ENCODE assay signal across 23 cellular contexts in the genomic region with DNA sequence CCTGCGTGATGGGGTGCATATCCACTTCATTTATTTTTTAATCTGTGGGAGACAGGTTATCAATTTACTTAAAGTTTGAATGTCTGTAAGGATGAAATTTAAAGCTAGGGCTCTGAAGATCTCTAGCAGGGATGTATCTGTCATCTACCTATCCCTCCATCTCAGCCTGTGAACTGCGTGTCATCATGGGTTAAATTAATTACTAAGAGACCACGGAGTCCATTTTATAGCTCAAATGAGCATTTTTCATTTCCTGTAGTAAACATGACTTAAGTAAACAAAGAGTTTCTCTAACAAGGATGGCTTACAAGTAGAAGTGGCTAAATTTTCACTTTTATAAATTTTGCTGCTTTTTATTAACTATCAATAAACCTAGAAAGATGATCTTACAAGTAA. TPM values are rescaled to one million over a fixed set of nuclear protein-coding genes. Genes with fewer than 3 reads are reported as not detected.
DNase-seq lines count a peak whose midpoint lies in the region; FAIRE-seq and TF ChIP-seq lines count a peak whose summit lies in the region.
"Had no signal": no experiment of that assay in that cellular context is flagged by ENCODE, and none has a peak within 500 bp of the region (broad histone marks: within the 10 kb centered on the region; RNA-seq: fewer than 3 reads in every experiment).

No MANE protein-coding gene starts in this region.

- H3K79me2 ChIP-seq in keratinocyte (ENCODE audit: control insufficient read depth, insufficient read depth, low read length) = peaks cover 19% of the 10 kb centered on the region

- H3K4me3 ChIP-seq in H7 (ENCODE audit: insufficient read depth, low read depth, low read length) (peak overlapping the region; percentile 84), keratinocyte (ENCODE audit: control insufficient read depth in 2 of 3, extremely low read depth in 1 of 3, insufficient read depth in 2 of 3, low read depth in 1 of 3, low read length in 3 of 3) (no peak overlapping the region)
- H3K4me3 ChIP-seq: adrenal gland, ovary, suprapubic skin, uterus had no signal

- no peak for FAIRE-seq in keratinocyte (lab: Jason Lieb, UNC)
- FAIRE-seq: bronchial epithelial cell, endothelial cell of umbilical vein, G401.6 had no signal

- H3K4me1 Mint-ChIP-seq in activated CD4-positive, alpha-beta T cell treated with anti-CD3 and anti-CD28 coated beads, Interleukin-2, amount 10 ng/mL, durations not matched to agents 24 days and 14 days = peaks cover 50% of the 10 kb centered on the region
- peaks cover 55% of the 10 kb centered on the region for H3K4me1 Mint-ChIP-seq in activated T-helper 1 cell treated with anti-CD3 and anti-CD28 coated beads, Interleukin-12 subunit alpha, Interleukin-12 subunit beta, Interleukin-2, Interleukin-4 antibody, amounts not matched to agents 30 ng/mL and 10 ng/mL and 1 ng/mL, durations not matched to agents 14 hours and 24 hours and 36 hours (ENCODE audit: low read depth)

- H3K4me1 ChIP-seq in keratinocyte (ENCODE audit: control insufficient read depth, extremely low read depth, insufficient read depth, low read length) = peaks cover 11% of the 10 kb centered on the region

- peak overlapping the region; percentile 63 for H3K4me2 ChIP-seq in keratinocyte (ENCODE audit: control insufficient read depth, extremely low read depth, insufficient read depth, low read depth, low read length)

- intact Hi-C loops in activated CD4-positive, alpha-beta T cell treated with anti-CD3 and anti-CD28 coated beads, Interleukin-2, amount 10 ng/mL, durations not matched to agents 24 days and 14 days (cut with micrococcal nuclease) = no loop called here
- intact Hi-C loops in activated T-helper 1 cell treated with anti-CD3 and anti-CD28 coated beads, Interleukin-12 subunit alpha, Interleukin-12 subunit beta, Interleukin-2, Interleukin-4 antibody, amounts not matched to agents 30 ng/mL and 10 ng/mL and 1 ng/mL, durations not matched to agents 14 hours and 24 hours and 36 hours (cut with micrococcal nuclease) = no loop called here

- dilution Hi-C loops in keratinocyte (cut with MboI; ENCODE audit: extremely low pct_ligation_motif_present, low sequenced_read_pairs) = no loop called here

- H2AFZ ChIP-seq in keratinocyte (ENCODE audit: control insufficient read depth, low read length) = no peak overlapping the region

- H3K27ac ChIP-seq in keratinocyte (ENCODE audit: control insufficient read depth, insufficient read depth, low read length) = no peak overlapping the region
- no peak overlapping the region for H3K27ac ChIP-seq in substantia nigra (ENCODE audit: low read depth, low read length, poor library complexity, severe bottlenecking)
- H3K27ac ChIP-seq: adrenal gland, C4-2B, ovary, suprapubic skin, uterus had no signal

- peaks cover 4% of the 10 kb centered on the region; the same call in 1 of the 2 replicates for H3K27me3 ChIP-seq in H7 (ENCODE audit: control insufficient read depth, insufficient read depth, low read length)
- H3K27me3 ChIP-seq in keratinocyte (ENCODE audit: control insufficient read depth, extremely low read depth, insufficient read depth, low read length) = no peaks in the 10 kb centered on the region
- H3K27me3 ChIP-seq: ovary had no signal

- no peak for TF ChIP-seq CTCF in keratinocyte (optimal IDR thresholded peaks at IDR 0.05 in 1 of 3, IDR thresholded peaks at IDR 0.05 in 1 of 3, conservative IDR thresholded peaks at IDR 0.05 in 1 of 3; ENCODE audit: extremely low read depth in 1 of 3, insufficient read depth in 2 of 3, low read length in 3 of 3)

- H3K27me3 Mint-ChIP-seq in activated CD4-positive, alpha-beta T cell treated with anti-CD3 and anti-CD28 coated beads, Interleukin-2, amount 10 ng/mL, durations not matched to agents 24 days and 14 days = peaks cover 3% of the 10 kb centered on the region
- H3K27me3 Mint-ChIP-seq in activated T-helper 1 cell treated with anti-CD3 and anti-CD28 coated beads, Interleukin-12 subunit alpha, Interleukin-12 subunit beta, Interleukin-2, Interleukin-4 antibody, amounts not matched to agents 30 ng/mL and 10 ng/mL and 1 ng/mL, durations not matched to agents 14 hours and 24 hours and 36 hours (ENCODE audit: insufficient read depth) = peaks cover 2% of the 10 kb centered on the region

- H3K4me3 Mint-ChIP-seq in activated CD4-positive, alpha-beta T cell treated with anti-CD3 and anti-CD28 coated beads, Interleukin-2, amount 10 ng/mL, durations not matched to agents 24 days and 14 days = peak overlapping the region; percentile 98
- H3K4me3 Mint-ChIP-seq in activated T-helper 1 cell treated with anti-CD3 and anti-CD28 coated beads, Interleukin-12 subunit alpha, Interleukin-12 subunit beta, Interleukin-2, Interleukin-4 antibody, amounts not matched to agents 30 ng/mL and 10 ng/mL and 1 ng/mL, durations not matched to agents 14 hours and 24 hours and 36 hours = peak overlapping the region; percentile 65
- H3K4me3 Mint-ChIP-seq: activated B cell treated with CpG ODN at 0.5 μM for 24 hours had no signal

- H3K9me3 Mint-ChIP-seq in activated CD4-positive, alpha-beta T cell treated with anti-CD3 and anti-CD28 coated beads, Interleukin-2, amount 10 ng/mL, durations not matched to agents 24 days and 14 days = no peaks in the 10 kb centered on the region
- H3K9me3 Mint-ChIP-seq in activated T-helper 1 cell treated with anti-CD3 and anti-CD28 coated beads, Interleukin-12 subunit alpha, Interleukin-12 subunit beta, Interleukin-2, Interleukin-4 antibody, amounts not matched to agents 30 ng/mL and 10 ng/mL and 1 ng/mL, durations not matched to agents 14 hours and 24 hours and 36 hours = no peaks in the 10 kb centered on the region
- H3K9me3 Mint-ChIP-seq: activated B cell treated with CpG ODN at 0.5 μM for 24 hours had no signal

- H3K36me3 ChIP-seq in H7 (replicated peaks; ENCODE audit: control insufficient read depth, insufficient read depth, low read length) (no peaks in the 10 kb centered on the region), keratinocyte (ENCODE audit: control insufficient read depth in 2 of 2, extremely low read depth in 1 of 2, insufficient read depth in 2 of 2, low read length in 2 of 2) (peaks cover 0 to 1% of the 10 kb centered on the region in 2 experiments)
- H3K36me3 ChIP-seq: adrenal gland, ovary, suprapubic skin, uterus had no signal

- H3K27ac Mint-ChIP-seq in activated CD4-positive, alpha-beta T cell treated with anti-CD3 and anti-CD28 coated beads, Interleukin-2, amount 10 ng/mL, durations not matched to agents 24 days and 14 days = no peak overlapping the region
- no peak overlapping the region for H3K27ac Mint-ChIP-seq in activated T-helper 1 cell treated with anti-CD3 and anti-CD28 coated beads, Interleukin-12 subunit alpha, Interleukin-12 subunit beta, Interleukin-2, Interleukin-4 antibody, amounts not matched to agents 30 ng/mL and 10 ng/mL and 1 ng/mL, durations not matched to agents 14 hours and 24 hours and 36 hours
- H3K27ac Mint-ChIP-seq: activated B cell treated with CpG ODN at 0.5 μM for 24 hours had no signal

- H3K9me1 ChIP-seq in keratinocyte (ENCODE audit: control insufficient read depth, extremely low read depth, insufficient read depth, low read length) = no peaks in the 10 kb centered on the region

- no peaks in the 10 kb centered on the region for H3K9me3 ChIP-seq in keratinocyte (ENCODE audit: control insufficient read depth, low read depth, low read length)
- H3K9me3 ChIP-seq: adrenal gland, suprapubic skin had no signal

- no peaks in the 10 kb centered on the region for H4K20me1 ChIP-seq in keratinocyte (ENCODE audit: control insufficient read depth, extremely low read depth, insufficient read depth, low read length)

- no peak overlapping the region for H3K9ac ChIP-seq in keratinocyte (ENCODE audit: control insufficient read depth, extremely low read depth, insufficient read depth, low read length)

- peaks cover 11% of the 10 kb centered on the region for H3K36me3 Mint-ChIP-seq in activated CD4-positive, alpha-beta T cell treated with anti-CD3 and anti-CD28 coated beads, Interleukin-2, amount 10 ng/mL, durations not matched to agents 24 days and 14 days (ENCODE audit: low read depth)
- H3K36me3 Mint-ChIP-seq in activated T-helper 1 cell treated with anti-CD3 and anti-CD28 coated beads, Interleukin-12 subunit alpha, Interleukin-12 subunit beta, Interleukin-2, Interleukin-4 antibody, amounts not matched to agents 30 ng/mL and 10 ng/mL and 1 ng/mL, durations not matched to agents 14 hours and 24 hours and 36 hours (ENCODE audit: low read depth) = peaks cover 11% of the 10 kb centered on the region

- no peak for DNase-seq in activated CD4-positive, alpha-beta T cell treated with anti-CD3 and anti-CD28 coated beads, Interleukin-2, amount 10 ng/mL, durations not matched to agents 24 days and 14 days
- DNase-seq in activated CD4-positive, alpha-beta T cell treated with anti-CD3 and anti-CD28 coated beads for 4 hours = no peak
- DNase-seq in H7 = no peak
- DNase-seq in activated T-helper 1 cell treated with anti-CD3 and anti-CD28 coated beads, Interleukin-12 subunit alpha, Interleukin-12 subunit beta, Interleukin-2, Interleukin-4 antibody, amounts not matched to agents 30 ng/mL and 10 ng/mL and 1 ng/mL, durations not matched to agents 14 hours and 24 hours and 36 hours (ENCODE audit: low spot score) = no peak
- DNase-seq in keratinocyte (ENCODE audit: low read depth, low spot score) = no peak
- DNase-seq in substantia nigra (lab: John Stamatoyannopoulos, UW) = no peak
- no peak for DNase-seq in NCI-H128 (lab: John Stamatoyannopoulos, UW; ENCODE audit: unreplicated experiment)
- DNase-seq in HK-2 (ENCODE audit: unreplicated experiment) = no peak
- DNase-seq: ACHN; activated B cell treated with CpG ODN at 0.5 μM for 24 hours; activated effector memory CD4-positive, alpha-beta T cell treated with Interleukin-2 at 50 U/mL for 16 hours; NCI-H446; ovary; right cardiac atrium; stimulated activated CD8-positive, alpha-beta memory T cell treated with anti-CD3 and anti-CD28 coated beads, Interleukin-4, amount 100 ng/mL, for 48 hours; uterus had no signal

RNA-seq across cellular contexts. Expression of gene GLB1L3, which starts 2.9 kb away (rescaled TPM):
- total RNA-seq in activated CD4-positive, alpha-beta T cell treated with anti-CD3 and anti-CD28 coated beads, Interleukin-2, amount 10 ng/mL, durations not matched to agents 24 days and 14 days = 16.5 and 17.0 TPM in 2 replicates
- total RNA-seq in H7 (2014; rRNA removed; shearing (Covaris generic)) = 24.0 and 35.0 TPM in 2 replicates
- total RNA-seq in activated T-helper 1 cell treated with anti-CD3 and anti-CD28 coated beads, Interleukin-12 subunit alpha, Interleukin-12 subunit beta, Interleukin-2, Interleukin-4 antibody, amounts not matched to agents 30 ng/mL and 10 ng/mL and 1 ng/mL, durations not matched to agents 14 hours and 24 hours and 36 hours = 14.6 and 16.1 TPM in 2 replicates
- 2.2 to 4.6 TPM (median 3.0 TPM) in 3 replicates for polyA plus RNA-seq in keratinocyte
- 1.4 TPM for polyA plus RNA-seq in keratinocyte (2011; ENCODE audit: low read depth)
- polyA plus RNA-seq in keratinocyte (2011; cell fraction: cytosol; rRNA removed) = 1.7 and 1.9 TPM in 2 replicates
- polyA plus RNA-seq in keratinocyte (2011; cell fraction: nucleus; rRNA removed) = 16.2 and 20.9 TPM in 2 replicates
- polyA plus RNA-seq in keratinocyte (2012; ENCODE audit: low replicate concordance) = 2.8 and 4.0 TPM in 2 replicates
- polyA minus RNA-seq in keratinocyte = 1.5 to 2.6 TPM (median 2.5 TPM) in 3 replicates
- polyA minus RNA-seq in keratinocyte (2011; cell fraction: cytosol; rRNA and poly(A)+ RNA removed) = 1.9 TPM
- 5.9 and 6.9 TPM in 2 replicates for polyA minus RNA-seq in keratinocyte (2011; cell fraction: nucleus; rRNA and poly(A)+ RNA removed)
- total RNA-seq: activated B cell treated with CpG ODN at 0.5 μM for 24 hours, endothelial cell of umbilical vein, lung microvascular endothelial cell, right cardiac atrium had no signal
- polyA plus RNA-seq: endothelial cell of umbilical vein, right cardiac atrium had no signal

RNA-seq across cellular contexts. Expression of gene ACAD8, which starts 19.9 kb away (rescaled TPM):
- 26.0 and 26.7 TPM in 2 replicates for total RNA-seq in activated CD4-positive, alpha-beta T cell treated with anti-CD3 and anti-CD28 coated beads, Interleukin-2, amount 10 ng/mL, durations not matched to agents 24 days and 14 days
- total RNA-seq in H7 (2014; rRNA removed; shearing (Covaris generic)) = 44.2 TPM in 2 replicates
- 25.6 and 26.2 TPM in 2 replicates for total RNA-seq in activated T-helper 1 cell treated with anti-CD3 and anti-CD28 coated beads, Interleukin-12 subunit alpha, Interleukin-12 subunit beta, Interleukin-2, Interleukin-4 antibody, amounts not matched to agents 30 ng/mL and 10 ng/mL and 1 ng/mL, durations not matched to agents 14 hours and 24 hours and 36 hours
- polyA plus RNA-seq in keratinocyte = 18.2 to 21.7 TPM (median 20.6 TPM) in 3 replicates
- polyA plus RNA-seq in keratinocyte (2011; ENCODE audit: low read depth) = 14.1 TPM
- polyA plus RNA-seq in keratinocyte (2011; cell fraction: cytosol; rRNA removed) = 11.8 and 12.8 TPM in 2 replicates
- polyA plus RNA-seq in keratinocyte (2011; cell fraction: nucleus; rRNA removed) = 54.5 and 71.6 TPM in 2 replicates
- 14.3 and 27.2 TPM in 2 replicates for polyA plus RNA-seq in keratinocyte (2012; ENCODE audit: low replicate concordance)
- 13.0 to 16.7 TPM (median 14.9 TPM) in 3 replicates for polyA minus RNA-seq in keratinocyte
- polyA minus RNA-seq in keratinocyte (2011; cell fraction: cytosol; rRNA and poly(A)+ RNA removed) = 10.4 TPM
- 9.9 and 17.2 TPM in 2 replicates for polyA minus RNA-seq in keratinocyte (2011; cell fraction: nucleus; rRNA and poly(A)+ RNA removed)

RNA-seq across cellular contexts. Expression of gene THYN1, which starts 20.2 kb away (rescaled TPM):
- 61.6 and 69.1 TPM in 2 replicates for total RNA-seq in activated CD4-positive, alpha-beta T cell treated with anti-CD3 and anti-CD28 coated beads, Interleukin-2, amount 10 ng/mL, durations not matched to agents 24 days and 14 days
- 114 and 117 TPM in 2 replicates for total RNA-seq in H7 (2014; rRNA removed; shearing (Covaris generic))
- 55.0 and 58.8 TPM in 2 replicates for total RNA-seq in activated T-helper 1 cell treated with anti-CD3 and anti-CD28 coated beads, Interleukin-12 subunit alpha, Interleukin-12 subunit beta, Interleukin-2, Interleukin-4 antibody, amounts not matched to agents 30 ng/mL and 10 ng/mL and 1 ng/mL, durations not matched to agents 14 hours and 24 hours and 36 hours
- 33.9 to 47.9 TPM (median 45.8 TPM) in 3 replicates for polyA plus RNA-seq in keratinocyte
- 22.3 TPM for polyA plus RNA-seq in keratinocyte (2011; ENCODE audit: low read depth)
- 30.5 and 40.3 TPM in 2 replicates for polyA plus RNA-seq in keratinocyte (2011; cell fraction: cytosol; rRNA removed)
- polyA plus RNA-seq in keratinocyte (2011; cell fraction: nucleus; rRNA removed) = 26.0 and 33.3 TPM in 2 replicates
- polyA plus RNA-seq in keratinocyte (2012; ENCODE audit: low replicate concordance) = 22.4 and 35.8 TPM in 2 replicates
- polyA minus RNA-seq in keratinocyte = 6.1 to 33.5 TPM (median 22.0 TPM) in 3 replicates
- 18.0 TPM for polyA minus RNA-seq in keratinocyte (2011; cell fraction: cytosol; rRNA and poly(A)+ RNA removed)
- 4.9 and 14.1 TPM in 2 replicates for polyA minus RNA-seq in keratinocyte (2011; cell fraction: nucleus; rRNA and poly(A)+ RNA removed)

RNA-seq across cellular contexts. Expression of gene VPS26B, which starts 48.8 kb away (rescaled TPM):
- 41.6 and 42.6 TPM in 2 replicates for total RNA-seq in activated CD4-positive, alpha-beta T cell treated with anti-CD3 and anti-CD28 coated beads, Interleukin-2, amount 10 ng/mL, durations not matched to agents 24 days and 14 days
- total RNA-seq in H7 (2014; rRNA removed; shearing (Covaris generic)) = 25.3 and 26.8 TPM in 2 replicates
- total RNA-seq in activated T-helper 1 cell treated with anti-CD3 and anti-CD28 coated beads, Interleukin-12 subunit alpha, Interleukin-12 subunit beta, Interleukin-2, Interleukin-4 antibody, amounts not matched to agents 30 ng/mL and 10 ng/mL and 1 ng/mL, durations not matched to agents 14 hours and 24 hours and 36 hours = 43.0 and 43.2 TPM in 2 replicates
- 43.2 to 50.2 TPM (median 46.9 TPM) in 3 replicates for polyA plus RNA-seq in keratinocyte
- polyA plus RNA-seq in keratinocyte (2011; ENCODE audit: low read depth) = 44.1 TPM
- polyA plus RNA-seq in keratinocyte (2011; cell fraction: cytosol; rRNA removed) = 39.1 and 46.5 TPM in 2 replicates
- polyA plus RNA-seq in keratinocyte (2011; cell fraction: nucleus; rRNA removed) = 78.3 and 81.3 TPM in 2 replicates
- 25.4 and 43.6 TPM in 2 replicates for polyA plus RNA-seq in keratinocyte (2012; ENCODE audit: low replicate concordance)
- polyA minus RNA-seq in keratinocyte = 53.0 to 82.4 TPM (median 60.8 TPM) in 3 replicates
- polyA minus RNA-seq in keratinocyte (2011; cell fraction: cytosol; rRNA and poly(A)+ RNA removed) = 48.7 TPM
- 25.6 and 35.4 TPM in 2 replicates for polyA minus RNA-seq in keratinocyte (2011; cell fraction: nucleus; rRNA and poly(A)+ RNA removed)

RNA-seq across cellular contexts. Expression of gene NCAPD3, which starts 49.5 kb away (rescaled TPM):
- total RNA-seq in activated CD4-positive, alpha-beta T cell treated with anti-CD3 and anti-CD28 coated beads, Interleukin-2, amount 10 ng/mL, durations not matched to agents 24 days and 14 days = 108 and 111 TPM in 2 replicates
- 54.9 and 68.2 TPM in 2 replicates for total RNA-seq in H7 (2014; rRNA removed; shearing (Covaris generic))
- 103 and 107 TPM in 2 replicates for total RNA-seq in activated T-helper 1 cell treated with anti-CD3 and anti-CD28 coated beads, Interleukin-12 subunit alpha, Interleukin-12 subunit beta, Interleukin-2, Interleukin-4 antibody, amounts not matched to agents 30 ng/mL and 10 ng/mL and 1 ng/mL, durations not matched to agents 14 hours and 24 hours and 36 hours
- 16.6 to 23.0 TPM (median 21.4 TPM) in 3 replicates for polyA plus RNA-seq in keratinocyte
- polyA plus RNA-seq in keratinocyte (2011; ENCODE audit: low read depth) = 8.2 TPM
- 9.6 and 11.8 TPM in 2 replicates for polyA plus RNA-seq in keratinocyte (2011; cell fraction: cytosol; rRNA removed)
- polyA plus RNA-seq in keratinocyte (2011; cell fraction: nucleus; rRNA removed) = 26.5 and 29.5 TPM in 2 replicates
- polyA plus RNA-seq in keratinocyte (2012; ENCODE audit: low replicate concordance) = 6.5 and 17.5 TPM in 2 replicates
- polyA minus RNA-seq in keratinocyte = 23.3 to 35.8 TPM (median 24.8 TPM) in 3 replicates
- 13.8 TPM for polyA minus RNA-seq in keratinocyte (2011; cell fraction: cytosol; rRNA and poly(A)+ RNA removed)
- polyA minus RNA-seq in keratinocyte (2011; cell fraction: nucleus; rRNA and poly(A)+ RNA removed) = 25.9 and 28.3 TPM in 2 replicates
